1 cellular context compared by ENCODE assay signal in genomic region chr12:16300222-16300621, GRCh38.
TF ChIP-seq lines count a peak whose summit lies in the region.

No MANE protein-coding gene starts in this region.

TF ChIP-seq in GM23338, 12 proteins besides CTCF, POLR2A, EP300 and RAD21:
- no peak for TF ChIP-seq JUNB (IDR thresholded peaks at IDR 0.05; ENCODE audit: unreplicated experiment)
- TF ChIP-seq ZNF462 (CRISPR knock-in tag; IDR thresholded peaks at IDR 0.05): no peak
- TF ChIP-seq STAT1 (IDR thresholded peaks at IDR 0.05; ENCODE audit: unreplicated experiment): no peak
- no peak for TF ChIP-seq ZNF114 (CRISPR knock-in tag; IDR thresholded peaks at IDR 0.05)
- no peak for TF ChIP-seq POLR2AphosphoS5 (IDR thresholded peaks at IDR 0.05; ENCODE audit: low read depth)
- TF ChIP-seq ETS1 (IDR thresholded peaks at IDR 0.05): no peak
- no peak for TF ChIP-seq ZNF331 (CRISPR knock-in tag; IDR thresholded peaks at IDR 0.05; ENCODE audit: low read depth)
- TF ChIP-seq REST (IDR thresholded peaks at IDR 0.05; ENCODE audit: unreplicated experiment): no peak
- TF ChIP-seq CREB1 (CRISPR knock-in tag; IDR thresholded peaks at IDR 0.05; ENCODE audit: low read depth): no peak
- no peak for TF ChIP-seq EZH2phosphoT487 (IDR thresholded peaks at IDR 0.05; ENCODE audit: unreplicated experiment)
- no peak for TF ChIP-seq NANOG (IDR thresholded peaks at IDR 0.05; ENCODE audit: borderline replicate concordance)
TF ChIP-seq in GM23338: peak in this region for 0.
